ENCODE assay signal across 19 cellular contexts in the genomic region with DNA sequence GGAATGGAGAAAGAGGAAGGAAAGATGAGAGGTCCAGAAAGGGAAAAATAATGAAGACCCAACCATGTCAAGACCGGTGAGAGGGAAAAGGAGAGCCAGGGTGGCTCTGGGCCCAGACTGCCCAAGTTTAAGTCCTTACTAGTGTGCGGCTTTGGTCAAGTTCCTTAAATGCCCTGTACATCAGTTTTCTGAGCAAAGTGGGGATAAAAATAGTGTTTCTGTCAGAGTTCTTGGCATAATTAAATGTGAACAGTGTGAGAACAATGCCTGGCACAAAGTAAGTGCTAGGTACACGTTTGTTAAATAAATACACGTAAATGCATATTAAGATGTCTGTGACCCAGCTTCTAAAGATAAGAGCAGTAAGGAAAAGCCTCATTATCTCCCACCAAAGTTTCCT.
"Had no signal": no experiment of that assay in that cellular context is flagged by ENCODE, and none has a peak within 500 bp of the region (broad histone marks: within the 10 kb centered on the region; RNA-seq: fewer than 3 reads in every experiment).

No MANE protein-coding gene starts in this region.

- H3K4me3 ChIP-seq: adrenal gland, gastrocnemius medialis, hepatocyte had no signal

- H3K4me2 ChIP-seq: hepatocyte had no signal

- H3K27ac ChIP-seq: gastrocnemius medialis, hepatocyte had no signal

- H3K9me3 ChIP-seq: adrenal gland, gastrocnemius medialis had no signal

- ATAC-seq: effector memory CD8-positive, alpha-beta T cell; gastrocnemius medialis; natural killer cell; SK-N-SH treated with all-trans-retinoic acid at 6 μM for 48 hours; stimulated activated naive CD8-positive, alpha-beta T cell treated with anti-CD3 and anti-CD28 coated beads, Interleukin-15, Interleukin-2, amounts not matched to agents 100 U/mL and 50 U/mL, for 24 hours had no signal

- DNase-seq: activated CD4-positive, alpha-beta T cell treated with anti-CD3 and anti-CD28 coated beads for 1 hour; activated CD4-positive, alpha-beta T cell treated with anti-CD3 and anti-CD28 coated beads, Interleukin-2, amount 50 U/mL, for 48 hours; activated effector memory CD4-positive, alpha-beta T cell treated with Interleukin-2 at 50 U/mL for 16 hours; activated naive CD4-positive, alpha-beta T cell treated with anti-CD3 and anti-CD28 coated beads, Interleukin-2, amount 50 U/mL, for 16 hours; activated T-cell treated with anti-CD3 and anti-CD28 coated beads, Interleukin-2, amount 50 U/mL, for 1 hour; central memory CD4-positive, alpha-beta T cell; effector memory CD8-positive, alpha-beta T cell; gastrocnemius medialis; natural killer cell; posterior cingulate gyrus; retina; small intestine; stimulated activated CD4-positive, alpha-beta T cell treated with anti-CD3 and anti-CD28 coated beads, Interleukin-4, amount 100 ng/mL, for 4 hours; stimulated activated naive CD8-positive, alpha-beta T cell treated with anti-CD3 and anti-CD28 coated beads, Interleukin-15, Interleukin-2, amounts not matched to agents 100 U/mL and 50 U/mL, for 24 hours had no signal

- H3K4me3 Mint-ChIP-seq: dendritic cell treated with granulocyte-macrophage colony-stimulating factor and Interleukin-4, amounts not matched to agents 40 ng/mL and 50 ng/mL, for 4 days; effector memory CD8-positive, alpha-beta T cell; memory B cell; natural killer cell had no signal

- H2AFZ ChIP-seq: hepatocyte had no signal

- H3K4me1 Mint-ChIP-seq: natural killer cell had no signal

- H3K27me3 ChIP-seq: adrenal gland, gastrocnemius medialis, hepatocyte had no signal

- H3K36me3 ChIP-seq: adrenal gland, gastrocnemius medialis had no signal

- H3K36me3 Mint-ChIP-seq: memory B cell, natural killer cell had no signal

- H3K9me3 Mint-ChIP-seq: dendritic cell treated with granulocyte-macrophage colony-stimulating factor and Interleukin-4, amounts not matched to agents 40 ng/mL and 50 ng/mL, for 4 days; effector memory CD8-positive, alpha-beta T cell; memory B cell; natural killer cell had no signal

- H3K27ac Mint-ChIP-seq: dendritic cell treated with granulocyte-macrophage colony-stimulating factor and Interleukin-4, amounts not matched to agents 40 ng/mL and 50 ng/mL, for 4 days; effector memory CD8-positive, alpha-beta T cell; memory B cell; natural killer cell had no signal
